ENCODE assay signal across 17 cellular contexts in the genomic region with DNA sequence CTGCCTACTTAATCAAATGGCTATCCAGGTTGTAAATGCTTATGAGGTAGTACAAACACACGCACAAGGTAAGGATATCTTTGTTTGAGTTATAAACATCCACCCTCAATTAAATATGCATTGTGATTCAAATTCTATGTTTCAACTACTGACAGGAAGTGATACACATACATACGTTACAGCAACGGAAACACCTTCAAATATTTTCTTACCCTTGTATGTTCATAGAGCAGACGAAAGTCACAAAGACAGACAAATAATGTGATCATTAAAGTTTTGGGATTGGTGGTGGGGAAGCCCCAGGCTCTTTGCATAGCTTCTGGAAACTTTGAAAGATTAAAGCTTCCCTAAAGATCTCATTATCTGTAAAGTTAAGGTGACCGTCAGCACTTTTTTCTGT.
DNase-seq lines count a peak whose midpoint lies in the region; ATAC-seq, FAIRE-seq and TF ChIP-seq lines count a peak whose summit lies in the region.
"Had no signal": no experiment of that assay in that cellular context is flagged by ENCODE, and none has a peak within 500 bp of the region (broad histone marks: within the 10 kb centered on the region; RNA-seq: fewer than 3 reads in every experiment).

No MANE protein-coding gene starts in this region.

- in situ Hi-C loops in IMR-90 (cut with MboI; ENCODE audit: low sequenced_read_pairs) = no loop called here

- peaks cover 2% of the 10 kb centered on the region; the same call in 1 of the 2 replicates for H4K20me1 ChIP-seq in IMR-90 (ENCODE audit: insufficient read depth, low read length)
- H4K20me1 ChIP-seq in astrocyte (ENCODE audit: insufficient read depth, low read length) = no peaks in the 10 kb centered on the region

- no TSS peak for BruUV-seq in IMR-90 (replicated peaks; lab: Mats Ljungman, UMichigan)

- no peaks in the 10 kb centered on the region for H3K27me3 Mint-ChIP-seq in astrocyte (ENCODE audit: low read depth, unreplicated experiment)

- H3K36me3 ChIP-seq in IMR-90 (ENCODE audit: control insufficient read depth, insufficient read depth, low read length) = no peaks in the 10 kb centered on the region
- H3K36me3 ChIP-seq in astrocyte (ENCODE audit: insufficient read depth, low read length) = no peaks in the 10 kb centered on the region
- no peaks in the 10 kb centered on the region for H3K36me3 ChIP-seq in mucosa of descending colon (ENCODE audit: low read depth)
- H3K36me3 ChIP-seq: HAP-1 had no signal

- H2AK5ac ChIP-seq in IMR-90 (ENCODE audit: low read depth, low read length) = no peak overlapping the region

- peaks cover 13% of the 10 kb centered on the region for H3K4me1 ChIP-seq in IMR-90 (ENCODE audit: control insufficient read depth, insufficient read depth, low read length)
- peaks cover 27% of the 10 kb centered on the region for H3K4me1 ChIP-seq in astrocyte (ENCODE audit: insufficient read depth, low read length)
- H3K4me1 ChIP-seq in mucosa of descending colon (ENCODE audit: low read depth) = no peaks in the 10 kb centered on the region

- POLR2A ChIA-PET in IMR-90 (lab: Charles Lee; ENCODE audit: unreplicated experiment) = no interaction called here

- H3K4me2 ChIP-seq in IMR-90 (ENCODE audit: low read depth, low read length) (no peak overlapping the region), astrocyte (ENCODE audit: low read length) (no peak overlapping the region)

- no CpG with 5 or more reads among the region's 5 CpGs for WGBS in IMR-90 (ENCODE audit: extremely low coverage in 2 of 2, insufficient read length in 1 of 2), 2 experiments

- 0 out of 4 replicates have a peak, but pooled peaks cover 0 to 2% of the 10 kb centered on the region in 2 experiments for H3K79me1 ChIP-seq in IMR-90 (ENCODE audit: low read depth in 1 of 2, low read length in 2 of 2)

- H2AFZ ChIP-seq in IMR-90 (replicated peaks; ENCODE audit: low read length, poor library complexity) = no peak overlapping the region
- H2AFZ ChIP-seq in astrocyte (ENCODE audit: low read depth, low read length) = no peak overlapping the region

- dilution Hi-C loops in IMR-90 (cut with HindIII; ENCODE audit: low sequenced_read_pairs, unreplicated experiment) = no loop called here

- H3K4me1 Mint-ChIP-seq in astrocyte (ENCODE audit: low read depth, unreplicated experiment) = peaks cover 36% of the 10 kb centered on the region

- H3K9me1 ChIP-seq in IMR-90 (ENCODE audit: insufficient read depth, low read length) = peaks cover 7% of the 10 kb centered on the region; the same call in 1 of the 2 replicates

- H3K9me3 Mint-ChIP-seq in astrocyte (ENCODE audit: unreplicated experiment) = no peaks in the 10 kb centered on the region

- H3K23ac ChIP-seq in IMR-90 (ENCODE audit: low read depth, low read length) = no peak overlapping the region

- no peak overlapping the region for H4K91ac ChIP-seq in IMR-90 (ENCODE audit: insufficient read depth, low read depth, low read length)

- peak; percentile 21 for DNase-seq in NCI-H510A treated with DMSO at 0.1 percent for 48 hours (lab: John Stamatoyannopoulos, UW)
- DNase-seq in NCI-H510A (lab: John Stamatoyannopoulos, UW) = no peak
- no peak for DNase-seq in IMR-90
- no peak for DNase-seq in astrocyte (ENCODE audit: low read depth)
- no peak for DNase-seq in mucosa of descending colon
- DNase-seq in islet precursor cell = no peak
- DNase-seq in Right ventricle myocardium superior = no peak
- DNase-seq in NCI-H446 (lab: John Stamatoyannopoulos, UW) = no peak
- DNase-seq: 8988T, KBM-7, NCI-H187 treated with DMSO at 0.1 percent for 48 hours, NCI-H226 had no signal

- no peak overlapping the region for H2BK120ac ChIP-seq in IMR-90 (ENCODE audit: low read depth, low read length)

- TF ChIP-seq CTCF in IMR-90 (conservative IDR thresholded peaks at IDR 0.05; ENCODE audit: low read depth, low read length) (no peak), astrocyte (IDR thresholded peaks at IDR 0.05; ENCODE audit: insufficient read depth, low read depth, low read length) (no peak), mucosa of descending colon (IDR thresholded peaks at IDR 0.05) (no peak)

- no peak overlapping the region for H3K14ac ChIP-seq in IMR-90 (replicated peaks; ENCODE audit: low read depth, low read length)

- H3K9ac ChIP-seq in IMR-90 (ENCODE audit: low read depth, low read length) = no peak overlapping the region
- no peak overlapping the region for H3K9ac ChIP-seq in astrocyte (ENCODE audit: low read length)

- no peaks in the 10 kb centered on the region for H3K79me2 ChIP-seq in astrocyte (ENCODE audit: insufficient read depth, low read length)

- no peak overlapping the region for H3K4me3 ChIP-seq in IMR-90 (ENCODE audit: insufficient read depth, low read depth, low read length)
- H3K4me3 ChIP-seq in astrocyte (ENCODE audit: insufficient read depth, low read depth, low read length) = no peak overlapping the region
- no peak overlapping the region for H3K4me3 ChIP-seq in mucosa of descending colon
- H3K4me3 ChIP-seq: HAP-1, SK-N-MC had no signal

- H3K36me3 Mint-ChIP-seq in astrocyte (ENCODE audit: low read depth, unreplicated experiment) = no peaks in the 10 kb centered on the region

- 0 out of 3 replicates have a peak overlapping the region, but pooled peaks have one; percentile 14 for H2BK15ac ChIP-seq in IMR-90 (ENCODE audit: low read depth, low read length)

- H3K56ac ChIP-seq in IMR-90 (ENCODE audit: extremely low read depth, insufficient read depth, low read length) = no peak overlapping the region

- peak; percentile 32 for FAIRE-seq in astrocyte (lab: Jason Lieb, UNC)
- FAIRE-seq: G401.6, RCC 7860 had no signal

- TF ChIP-seq RAD21 in IMR-90 (IDR thresholded peaks at IDR 0.05; ENCODE audit: low read length) = no peak

- H3K27me3 ChIP-seq in IMR-90 (ENCODE audit: control insufficient read depth, insufficient read depth, low read length) = no peaks in the 10 kb centered on the region
- no peaks in the 10 kb centered on the region for H3K27me3 ChIP-seq in astrocyte (ENCODE audit: insufficient read depth, low read length)

- no peaks in the 10 kb centered on the region for H3K9me3 ChIP-seq in IMR-90 (ENCODE audit: control insufficient read depth, insufficient read depth, low read length)
- no peaks in the 10 kb centered on the region for H3K9me3 ChIP-seq in astrocyte (ENCODE audit: insufficient read depth, low read depth, low read length)
- no peaks in the 10 kb centered on the region for H3K9me3 ChIP-seq in mucosa of descending colon
- H3K9me3 ChIP-seq: HAP-1 had no signal

- intact Hi-C loops in IMR-90 (cut with micrococcal nuclease) (loop anchor here (5.0 kb wide), 1 partner anchor 962 kb away; a partner anchor contains a TSS), mucosa of descending colon (cut with DNase I, micrococcal nuclease) (no loop called here), Right ventricle myocardium superior (cut with DNase I) (no loop called here)

- ATAC-seq in IMR-90 (ENCODE audit: low read depth) (no peak), mucosa of descending colon (peak; percentile 36), Right ventricle myocardium superior (ENCODE audit: poor library complexity) (no peak)
- ATAC-seq: Right ventricle myocardium inferior had no signal

- H2BK5ac ChIP-seq in IMR-90 (ENCODE audit: low read depth, low read length, poor library complexity, severe bottlenecking) = no peak overlapping the region

- no peak overlapping the region for H4K8ac ChIP-seq in IMR-90 (ENCODE audit: low read depth in 2 of 2, low read length in 2 of 2)

- H4K5ac ChIP-seq in IMR-90 (ENCODE audit: low read depth, low read length) = no peak overlapping the region

- H3K4ac ChIP-seq in IMR-90 (ENCODE audit: low read depth, low read length) = no peak overlapping the region

- H3K27ac ChIP-seq in IMR-90 (ENCODE audit: insufficient read depth, low read length) (no peak overlapping the region), astrocyte (ENCODE audit: low read depth, low read length) (no peak overlapping the region)
- H3K27ac ChIP-seq: SK-N-MC had no signal

- H3K27ac Mint-ChIP-seq in astrocyte (ENCODE audit: unreplicated experiment) = no peak overlapping the region

- TF ChIP-seq POLR2A in IMR-90 (IDR thresholded peaks at IDR 0.05; ENCODE audit: low read depth, low read length) = no peak

- CTCF ChIA-PET in IMR-90 (lab: Yijun Ruan, JAX) = no interaction called here

- H3K18ac ChIP-seq in IMR-90 (ENCODE audit: low read depth, low read length) = no peak overlapping the region

- H2AK9ac ChIP-seq in IMR-90 (replicated peaks; ENCODE audit: low read depth, low read length, poor library complexity) = no peak overlapping the region

- H2BK20ac ChIP-seq in IMR-90 (ENCODE audit: low read depth, low read length) = no peak overlapping the region; the same call in 1 of the 2 replicates

- H3K4me3 Mint-ChIP-seq in astrocyte (ENCODE audit: unreplicated experiment) = no peak overlapping the region

TF ChIP-seq in IMR-90, 13 proteins besides CTCF, POLR2A, EP300 and RAD21:
- no peak for TF ChIP-seq BHLHE40 (IDR thresholded peaks at IDR 0.05; ENCODE audit: low read depth, low read length)
- no peak for TF ChIP-seq MAZ (IDR thresholded peaks at IDR 0.05; ENCODE audit: borderline replicate concordance, low read depth, low read length)
TF ChIP-seq in IMR-90: peak in this region for 0.
